ENCODE assay signal across 18 cellular contexts in genomic region chr16:2476741-2477140, GRCh38. TPM values are rescaled to one million over a fixed set of nuclear protein-coding genes. Genes with fewer than 3 reads are reported as not detected.
DNase-seq lines count a peak whose midpoint lies in the region; ATAC-seq and TF ChIP-seq lines count a peak whose summit lies in the region.
"Had no signal": no experiment of that assay in that cellular context is flagged by ENCODE, and none has a peak within 500 bp of the region (broad histone marks: within the 10 kb centered on the region; RNA-seq: fewer than 3 reads in every experiment).

No MANE protein-coding gene starts in this region.

- H3K27ac ChIP-seq in C4-2B = peak overlapping the region; percentile 94; the same call in 1 of the 2 replicates
- no peak overlapping the region for H3K27ac ChIP-seq in GM23338 (ENCODE audit: low read depth)
- no peak overlapping the region for H3K27ac ChIP-seq in heart left ventricle
- H3K27ac ChIP-seq: adrenal gland, KMS-11, PC-9 had no signal

- H2AFZ ChIP-seq in GM23338 = no peak overlapping the region
- H2AFZ ChIP-seq: PC-9 had no signal

- H3K27me3 Mint-ChIP-seq in GM23338 (ENCODE audit: insufficient read depth, low read depth, poor library complexity) (peaks cover 34% of the 10 kb centered on the region), naive B cell (peaks cover 0 to 8% (median 8%) of the 10 kb centered on the region in 3 donors)
- peaks cover 7% of the 10 kb centered on the region for H3K27me3 Mint-ChIP-seq in activated naive CD8-positive, alpha-beta T cell treated with anti-CD3 and anti-CD28 coated beads, Interleukin-2, amount 50 U/mL, for 24 hours

- H3K4me1 ChIP-seq in GM23338 (ENCODE audit: insufficient read depth) (peaks cover 8% of the 10 kb centered on the region), heart left ventricle (peaks cover 5 to 36% (median 20%) of the 10 kb centered on the region in 12 donors)

- TF ChIP-seq CTCF in C4-2B (conservative IDR thresholded peaks at IDR 0.05) (no peak), GM23338 (conservative IDR thresholded peaks at IDR 0.05; ENCODE audit: low read depth in 2 of 2) (no peak), heart left ventricle (IDR thresholded peaks at IDR 0.05) (no peak)

- peaks cover 16% of the 10 kb centered on the region for H3F3A ChIP-seq in GM23338 (replicated peaks; ENCODE audit: low read depth)

- peaks cover 14% of the 10 kb centered on the region for H3K79me2 ChIP-seq in GM23338 (replicated peaks; ENCODE audit: insufficient read depth)

- no peak overlapping the region for H3K27ac Mint-ChIP-seq in GM23338
- H3K27ac Mint-ChIP-seq in activated naive CD8-positive, alpha-beta T cell treated with anti-CD3 and anti-CD28 coated beads, Interleukin-2, amount 50 U/mL, for 24 hours = no peak overlapping the region
- H3K27ac Mint-ChIP-seq in naive B cell = peak overlapping the region in 1 of 6 donors; percentile 56

- no peak overlapping the region for H3K4me3 ChIP-seq in GM23338
- peak overlapping the region in 1 of 12 donors; percentile 9 for H3K4me3 ChIP-seq in heart left ventricle

- H3K36me3 Mint-ChIP-seq in GM23338 (ENCODE audit: low read depth) = no peaks in the 10 kb centered on the region; the same call in 2 of the 3 replicates
- H3K36me3 Mint-ChIP-seq in activated naive CD8-positive, alpha-beta T cell treated with anti-CD3 and anti-CD28 coated beads, Interleukin-2, amount 50 U/mL, for 24 hours (ENCODE audit: low read depth) = no peaks in the 10 kb centered on the region
- H3K36me3 Mint-ChIP-seq in naive B cell = no peaks in the 10 kb centered on the region

- intact Hi-C loops in heart left ventricle (cut with DNase I) = loop anchor here in 1 of 10 donors (1.0 kb wide), 1 partner anchor 17 kb away; no protein-coding TSS in a partner anchor

- no peak for DNase-seq in GM23338 (ENCODE audit: low spot score)
- DNase-seq in activated naive CD8-positive, alpha-beta T cell treated with anti-CD3 and anti-CD28 coated beads, Interleukin-2, amount 50 U/mL, for 24 hours = no peak
- no peak for DNase-seq in naive B cell
- DNase-seq in heart left ventricle = no peak
- no peak for DNase-seq in NCI-H1436 treated with DMSO at 0.1 percent for 48 hours (lab: John Stamatoyannopoulos, UW)
- DNase-seq in mucosa of gallbladder (ENCODE audit: low spot score) = no peak
- DNase-seq: activated CD4-positive, alpha-beta T cell treated with anti-CD3 and anti-CD28 coated beads, Interleukin-2, amount 50 U/mL, for 1 hour; adrenal gland; erythroblast; GDM1; head of caudate nucleus; NCI-H1694; NCI-H510A treated with DMSO at 0.1 percent for 48 hours; PC-9; stimulated activated naive CD4-positive, alpha-beta T cell had no signal

- H3K9me3 Mint-ChIP-seq in GM23338 (no peaks in the 10 kb centered on the region), naive B cell (no peaks in the 10 kb centered on the region)
- H3K9me3 Mint-ChIP-seq in activated naive CD8-positive, alpha-beta T cell treated with anti-CD3 and anti-CD28 coated beads, Interleukin-2, amount 50 U/mL, for 24 hours = no peaks in the 10 kb centered on the region

- peak overlapping the region; percentile 75; the same call in 1 of the 3 replicates for H3K4me3 Mint-ChIP-seq in GM23338
- peak overlapping the region; percentile 65 for H3K4me3 Mint-ChIP-seq in activated naive CD8-positive, alpha-beta T cell treated with anti-CD3 and anti-CD28 coated beads, Interleukin-2, amount 50 U/mL, for 24 hours
- H3K4me3 Mint-ChIP-seq in naive B cell = peak overlapping the region; percentile 65 to 91 (median 76)

- no peaks in the 10 kb centered on the region for H3K9me3 ChIP-seq in heart left ventricle
- H3K9me3 ChIP-seq: adrenal gland had no signal

- ATAC-seq in GM23338 (no peak), naive B cell (ENCODE audit: low read depth in 2 of 2) (no peak), heart left ventricle (no peak), HG02885 (IDR thresholded peaks at IDR 0.05; ENCODE audit: poor library complexity, unreplicated experiment) (no peak)
- ATAC-seq in activated naive CD8-positive, alpha-beta T cell treated with anti-CD3 and anti-CD28 coated beads, Interleukin-2, amount 50 U/mL, for 24 hours = no peak

- H3K36me3 ChIP-seq in GM23338 (ENCODE audit: insufficient read depth) = no peaks in the 10 kb centered on the region
- no peaks in the 10 kb centered on the region for H3K36me3 ChIP-seq in heart left ventricle
- H3K36me3 ChIP-seq: adrenal gland had no signal

- H3K4me2 ChIP-seq in GM23338 = no peak overlapping the region

- no peak for TF ChIP-seq POLR2A in heart left ventricle (IDR thresholded peaks at IDR 0.05)

- H3K4me1 Mint-ChIP-seq in GM23338 = peaks cover 10% of the 10 kb centered on the region; the same call in 2 of the 3 replicates
- peaks cover 15% of the 10 kb centered on the region for H3K4me1 Mint-ChIP-seq in activated naive CD8-positive, alpha-beta T cell treated with anti-CD3 and anti-CD28 coated beads, Interleukin-2, amount 50 U/mL, for 24 hours
- peaks cover 14 to 25% (median 17%) of the 10 kb centered on the region in 3 donors for H3K4me1 Mint-ChIP-seq in naive B cell

- H3K27me3 ChIP-seq in GM23338 (ENCODE audit: insufficient read depth) = peaks cover 41% of the 10 kb centered on the region
- peaks cover 7 to 19% (median 18%) of the 10 kb centered on the region in 9 donors for H3K27me3 ChIP-seq in heart left ventricle

- no peaks in the 10 kb centered on the region for H3K9me2 ChIP-seq in GM23338 (ENCODE audit: insufficient read depth)

- peaks cover 32% of the 10 kb centered on the region for H4K20me1 ChIP-seq in GM23338 (replicated peaks; ENCODE audit: insufficient read depth)

- WGBS in heart left ventricle, 4 donors = 90 to 98% (median 91%) methylated on average over 3 of the region's 3 CpGs

TF ChIP-seq in GM23338, 12 proteins besides CTCF, POLR2A, EP300 and RAD21 (continues in another document):
- TF ChIP-seq REST (IDR thresholded peaks at IDR 0.05; ENCODE audit: unreplicated experiment) = no peak
- TF ChIP-seq CREB1 (CRISPR knock-in tag; IDR thresholded peaks at IDR 0.05; ENCODE audit: low read depth) = no peak
- no peak for TF ChIP-seq ZNF114 (CRISPR knock-in tag; IDR thresholded peaks at IDR 0.05)
- no peak for TF ChIP-seq NANOG (IDR thresholded peaks at IDR 0.05; ENCODE audit: borderline replicate concordance)
- TF ChIP-seq STAT1 (IDR thresholded peaks at IDR 0.05; ENCODE audit: unreplicated experiment) = no peak

RNA-seq across cellular contexts. Expression of gene TBC1D24, which starts 1.8 kb away (rescaled TPM):
- total RNA-seq in GM23338 (2014; rRNA removed; shearing (Covaris generic)) = 19.3 and 21.0 TPM in 2 replicates
- polyA plus RNA-seq in GM23338 (2016; fragmentation: Nextera tagmentation; extraction: Ambion mirVana) = 5.4 and 6.1 TPM in 2 replicates
- polyA plus RNA-seq in naive B cell (ENCODE audit: low read depth in 6 of 6) = 1 to 10 TPM in 4 of 6 donors, under 1 TPM in 2; 0.22 to 3.3 (median 2.5) TPM
- total RNA-seq in heart left ventricle = 10 to 100 TPM in 8 of 9 donors, 1 to 10 TPM in 1; 8.9 to 19.2 (median 11.9) TPM
- 1 to 10 TPM; 4.0 to 6.7 TPM for polyA plus RNA-seq in heart left ventricle
- total RNA-seq in mucosa of gallbladder = 20.6 TPM

RNA-seq across cellular contexts. Expression of gene NTN3, which starts 5.6 kb away (rescaled TPM):
- total RNA-seq in GM23338 (2014; rRNA removed; shearing (Covaris generic)) = 1.7 and 3.0 TPM in 2 replicates
- polyA plus RNA-seq in GM23338 (2016; fragmentation: Nextera tagmentation; extraction: Ambion mirVana) (0.10 TPM in 1 of 2 replicates, not detected in the other), naive B cell (ENCODE audit: low read depth in 6 of 6) (not detected), heart left ventricle (not detected)
- total RNA-seq in heart left ventricle (under 1 TPM in 6 of 9 donors, not detected in 3; 0.09 to 0.50 (median 0.20) TPM), mucosa of gallbladder (0.46 TPM)

RNA-seq across cellular contexts. Expression of gene TEDC2, which starts 16.8 kb away (rescaled TPM):
- 86.5 and 98.9 TPM in 2 replicates for total RNA-seq in GM23338 (2014; rRNA removed; shearing (Covaris generic))
- 50.2 and 50.6 TPM in 2 replicates for polyA plus RNA-seq in GM23338 (2016; fragmentation: Nextera tagmentation; extraction: Ambion mirVana)
- polyA plus RNA-seq in naive B cell (ENCODE audit: low read depth in 6 of 6) = 1 to 10 TPM in 1 of 6 donors, under 1 TPM in 3, not detected in 2; 0.16 to 1.7 (median 0.58) TPM
- 1 to 10 TPM in 5 of 9 donors, under 1 TPM in 3, not detected in 1; 0.60 to 4.9 (median 1.2) TPM for total RNA-seq in heart left ventricle
- polyA plus RNA-seq in heart left ventricle = 1 to 10 TPM in 1 of 2 donors, under 1 TPM in 1; 0.46 to 3.1 TPM
- total RNA-seq in mucosa of gallbladder = 0.60 TPM

RNA-seq across cellular contexts. Expression of gene ATP6V0C, which starts 37.0 kb away (rescaled TPM):
- total RNA-seq in GM23338 (2014; rRNA removed; shearing (Covaris generic)) = 98.2 and 109 TPM in 2 replicates
- polyA plus RNA-seq in GM23338 (2016; fragmentation: Nextera tagmentation; extraction: Ambion mirVana) (154 and 162 TPM in 2 replicates), naive B cell (ENCODE audit: low read depth in 6 of 6) (100 to 1,000 TPM in 3 of 6 donors, 10 to 100 TPM in 3; 75.4 to 114 (median 98.1) TPM), heart left ventricle (100 to 1,000 TPM; 132 to 232 TPM)
- total RNA-seq in heart left ventricle (100 to 1,000 TPM in 7 of 9 donors, 10 to 100 TPM in 2; 61.6 to 209 (median 129) TPM), mucosa of gallbladder (246 TPM)

RNA-seq across cellular contexts. Expression of gene AMDHD2, which starts 43.4 kb away (rescaled TPM):
- 62.1 and 68.1 TPM in 2 replicates for total RNA-seq in GM23338 (2014; rRNA removed; shearing (Covaris generic))
- 12.2 and 20.2 TPM in 2 replicates for polyA plus RNA-seq in GM23338 (2016; fragmentation: Nextera tagmentation; extraction: Ambion mirVana)
- 10 to 100 TPM; 17.6 to 24.0 (median 20.5) TPM for polyA plus RNA-seq in naive B cell (ENCODE audit: low read depth in 6 of 6)
- total RNA-seq in heart left ventricle = 10 to 100 TPM in 5 of 9 donors, 1 to 10 TPM in 4; 8.9 to 34.0 (median 11.8) TPM
- polyA plus RNA-seq in heart left ventricle = 10 to 100 TPM in 1 of 2 donors, 1 to 10 TPM in 1; 9.4 to 13.2 TPM
- total RNA-seq in mucosa of gallbladder = 60.9 TPM

Comparison
In these comparisons a context has a peak if more than half of its experiments do, and no peak if none do; other contexts are left out.
1. RNA of gene TEDC2, which starts 16.8 kb away (total RNA-seq): 86.5 to 98.9 TPM in GM23338; 0.60 to 4.9 TPM in heart left ventricle and 0.60 TPM in mucosa of gallbladder (single experiment); every median in the first group is over 10 times any median in the second.
2. Peak in every context shown above with its lines, with median percentiles within 50 percentile points of each other: H3K4me3 Mint-ChIP-seq.